Comparison of ENCODE assay signal across 29 cellular contexts in genomic region chr7:129702316-129702715, GRCh38.
DNase-seq lines count a peak whose midpoint lies in the region; ATAC-seq, FAIRE-seq and TF ChIP-seq lines count a peak whose summit lies in the region.
"Had no signal": no experiment of that assay in that cellular context is flagged by ENCODE, and none has a peak within 500 bp of the region (broad histone marks: within the 10 kb centered on the region; RNA-seq: fewer than 3 reads in every experiment).

No MANE protein-coding gene starts in this region.

- H3K9me3 ChIP-seq in astrocyte (ENCODE audit: insufficient read depth, low read depth, low read length) (no peaks in the 10 kb centered on the region), Caco-2 (no peaks in the 10 kb centered on the region)
- H3K9me3 ChIP-seq: suprapubic skin had no signal

- no peaks in the 10 kb centered on the region for H3K36me3 ChIP-seq in astrocyte (ENCODE audit: insufficient read depth, low read length)
- no peaks in the 10 kb centered on the region for H3K36me3 ChIP-seq in Caco-2 (ENCODE audit: control insufficient read depth, insufficient read depth, low read length)

- H3K27ac Mint-ChIP-seq in activated naive CD8-positive, alpha-beta T cell: peak overlapping the region; percentile 28
- H3K27ac Mint-ChIP-seq in activated naive CD8-positive, alpha-beta T cell treated with anti-CD3 and anti-CD28 coated beads for 36 hours: no peak overlapping the region
- no peak overlapping the region for H3K27ac Mint-ChIP-seq in astrocyte (ENCODE audit: unreplicated experiment)
- no peak overlapping the region for H3K27ac Mint-ChIP-seq in Caco-2 (ENCODE audit: unreplicated experiment)
- H3K27ac Mint-ChIP-seq: activated naive CD8-positive, alpha-beta T cell treated with anti-CD3 and anti-CD28 coated beads, Interleukin-2, amount 10 ng/mL, durations not matched to agents 7 days and 5 days; CD4-positive, alpha-beta T cell; natural killer cell; T-helper 1 cell treated with Interleukin-12 subunit alpha and Interleukin-12 subunit beta and Interleukin-4 antibody, amounts not matched to agents 30 μg/mL and 1 μg/mL, for 36 hours had no signal

- H3K9me3 Mint-ChIP-seq in activated naive CD8-positive, alpha-beta T cell (ENCODE audit: low read depth): no peaks in the 10 kb centered on the region
- H3K9me3 Mint-ChIP-seq in activated naive CD8-positive, alpha-beta T cell treated with anti-CD3 and anti-CD28 coated beads for 36 hours: no peaks in the 10 kb centered on the region
- no peaks in the 10 kb centered on the region for H3K9me3 Mint-ChIP-seq in astrocyte (ENCODE audit: unreplicated experiment)
- H3K9me3 Mint-ChIP-seq in Caco-2 (ENCODE audit: unreplicated experiment): no peaks in the 10 kb centered on the region
- H3K9me3 Mint-ChIP-seq: activated naive CD8-positive, alpha-beta T cell treated with anti-CD3 and anti-CD28 coated beads, Interleukin-2, amount 10 ng/mL, durations not matched to agents 7 days and 5 days; CD4-positive, alpha-beta T cell; natural killer cell; stimulated activated effector memory CD8-positive, alpha-beta T cell treated with anti-CD3 and anti-CD28 coated beads, Interleukin-12 subunit alpha, Interleukin-12 subunit beta, amount 100 ng/mL, for 72 hours; T-helper 1 cell treated with Interleukin-12 subunit alpha and Interleukin-12 subunit beta and Interleukin-4 antibody, amounts not matched to agents 30 μg/mL and 1 μg/mL, for 36 hours had no signal

- no TSS peak for BruUV-seq in Caco-2 (replicated peaks; lab: Mats Ljungman, UMichigan)

- no peak for FAIRE-seq in astrocyte (lab: Jason Lieb, UNC)
- FAIRE-seq: GM12892, kidney, TTC549 had no signal

- H3K9ac ChIP-seq in astrocyte (ENCODE audit: low read length): no peak overlapping the region

- intact Hi-C loops in Caco-2 (cut with micrococcal nuclease; ENCODE audit: unreplicated experiment): no loop called here

- no peaks in the 10 kb centered on the region for H3K79me2 ChIP-seq in astrocyte (ENCODE audit: insufficient read depth, low read length)

- H3K27me3 ChIP-seq in astrocyte (ENCODE audit: insufficient read depth, low read length) (no peaks in the 10 kb centered on the region), Caco-2 (replicated peaks; ENCODE audit: control insufficient read depth, insufficient read depth, low read length) (no peaks in the 10 kb centered on the region)
- H3K27me3 ChIP-seq: suprapubic skin had no signal

- H3K4me3 Mint-ChIP-seq in activated naive CD8-positive, alpha-beta T cell: no peak overlapping the region
- H3K4me3 Mint-ChIP-seq in activated naive CD8-positive, alpha-beta T cell treated with anti-CD3 and anti-CD28 coated beads for 36 hours: no peak overlapping the region
- H3K4me3 Mint-ChIP-seq in astrocyte (ENCODE audit: unreplicated experiment) (no peak overlapping the region), Caco-2 (ENCODE audit: unreplicated experiment) (no peak overlapping the region)
- H3K4me3 Mint-ChIP-seq: activated naive CD8-positive, alpha-beta T cell treated with anti-CD3 and anti-CD28 coated beads, Interleukin-2, amount 10 ng/mL, durations not matched to agents 7 days and 5 days; CD4-positive, alpha-beta T cell; natural killer cell; stimulated activated effector memory CD8-positive, alpha-beta T cell treated with anti-CD3 and anti-CD28 coated beads, Interleukin-12 subunit alpha, Interleukin-12 subunit beta, amount 100 ng/mL, for 72 hours; T-helper 1 cell treated with Interleukin-12 subunit alpha and Interleukin-12 subunit beta and Interleukin-4 antibody, amounts not matched to agents 30 μg/mL and 1 μg/mL, for 36 hours had no signal

- H3K27ac ChIP-seq in astrocyte (ENCODE audit: low read depth, low read length): no peak overlapping the region
- H3K27ac ChIP-seq: suprapubic skin had no signal

- H3K4me1 ChIP-seq in astrocyte (ENCODE audit: insufficient read depth, low read length) (peaks cover 18% of the 10 kb centered on the region), Caco-2 (peaks cover 23% of the 10 kb centered on the region)
- H3K4me1 ChIP-seq: suprapubic skin had no signal

- H2AFZ ChIP-seq in astrocyte (ENCODE audit: low read depth, low read length): no peak overlapping the region

- H3K36me3 Mint-ChIP-seq in activated naive CD8-positive, alpha-beta T cell: peaks cover 3% of the 10 kb centered on the region
- H3K36me3 Mint-ChIP-seq in activated naive CD8-positive, alpha-beta T cell treated with anti-CD3 and anti-CD28 coated beads for 36 hours: peaks cover 5% of the 10 kb centered on the region
- H3K36me3 Mint-ChIP-seq in astrocyte (ENCODE audit: low read depth, unreplicated experiment): peaks cover 4% of the 10 kb centered on the region
- H3K36me3 Mint-ChIP-seq in Caco-2 (ENCODE audit: insufficient read depth, unreplicated experiment): peaks cover 7% of the 10 kb centered on the region
- H3K36me3 Mint-ChIP-seq: natural killer cell had no signal

- CTCF ChIA-PET in Caco-2 (lab: Charles Lee): interaction anchor here (0.6 kb wide), 1 partner anchor 164 kb away, joined by 7 read pairs; no protein-coding TSS in a partner anchor

- no peak for ATAC-seq in HG02840 (IDR thresholded peaks at IDR 0.05; ENCODE audit: low FRiP score, unreplicated experiment)
- ATAC-seq: natural killer cell; Panc1; stimulated activated effector memory CD8-positive, alpha-beta T cell treated with anti-CD3 and anti-CD28 coated beads, Interleukin-12 subunit alpha, Interleukin-12 subunit beta, amount 100 ng/mL, for 72 hours had no signal

- H4K20me1 ChIP-seq in astrocyte (ENCODE audit: insufficient read depth, low read length): peaks cover 18% of the 10 kb centered on the region

- DNase-seq in activated naive CD8-positive, alpha-beta T cell treated with anti-CD3 and anti-CD28 coated beads for 36 hours: no peak
- peak; percentile 77 for DNase-seq in astrocyte (ENCODE audit: low read depth)
- DNase-seq in fibroblast of pulmonary artery (ENCODE audit: low read depth): peak; percentile 33
- DNase-seq in Caco-2: no peak
- DNase-seq in RKO (ENCODE audit: low spot score): no peak
- DNase-seq in NCI-H524 (lab: John Stamatoyannopoulos, UW): no peak
- DNase-seq: 8988T; activated CD4-positive, alpha-beta T cell treated with anti-CD3 and anti-CD28 coated beads for 1 hour; activated effector memory CD4-positive, alpha-beta T cell treated with Interleukin-2 at 50 U/mL for 16 hours; activated naive CD8-positive, alpha-beta T cell treated with anti-CD3 and anti-CD28 coated beads, Interleukin-2, amount 10 ng/mL, durations not matched to agents 7 days and 5 days; activated T-cell treated with anti-CD3 and anti-CD28 coated beads for 4 hours; AML-193; CD4-positive, alpha-beta T cell; cerebellar nuclear complex; kidney; midbrain; natural killer cell; NCI-H1048; NCI-H187 treated with DMSO at 0.1 percent for 48 hours; NCI-H526 treated with DMSO at 0.1 percent for 48 hours; stimulated activated CD4-positive, alpha-beta T cell treated with anti-CD3 and anti-CD28 coated beads, Interleukin-4, amount 100 ng/mL, for 24 hours had no signal

- H3K4me2 ChIP-seq in astrocyte (ENCODE audit: low read length): peak overlapping the region; percentile 37

- no peaks in the 10 kb centered on the region for H3K27me3 Mint-ChIP-seq in activated naive CD8-positive, alpha-beta T cell
- no peaks in the 10 kb centered on the region for H3K27me3 Mint-ChIP-seq in activated naive CD8-positive, alpha-beta T cell treated with anti-CD3 and anti-CD28 coated beads for 36 hours
- H3K27me3 Mint-ChIP-seq in astrocyte (ENCODE audit: low read depth, unreplicated experiment): no peaks in the 10 kb centered on the region
- no peaks in the 10 kb centered on the region for H3K27me3 Mint-ChIP-seq in Caco-2 (ENCODE audit: insufficient read depth, unreplicated experiment)
- H3K27me3 Mint-ChIP-seq: activated naive CD8-positive, alpha-beta T cell treated with anti-CD3 and anti-CD28 coated beads, Interleukin-2, amount 10 ng/mL, durations not matched to agents 7 days and 5 days; CD4-positive, alpha-beta T cell had no signal

- peaks cover 13% of the 10 kb centered on the region for H3K4me1 Mint-ChIP-seq in activated naive CD8-positive, alpha-beta T cell (ENCODE audit: low read depth)
- H3K4me1 Mint-ChIP-seq in activated naive CD8-positive, alpha-beta T cell treated with anti-CD3 and anti-CD28 coated beads for 36 hours: peaks cover 6% of the 10 kb centered on the region
- H3K4me1 Mint-ChIP-seq in astrocyte (ENCODE audit: low read depth, unreplicated experiment) (peaks cover 19% of the 10 kb centered on the region), Caco-2 (ENCODE audit: low read depth, unreplicated experiment) (peaks cover 20% of the 10 kb centered on the region)

- TF ChIP-seq CTCF in astrocyte (IDR thresholded peaks at IDR 0.05; ENCODE audit: insufficient read depth, low read depth, low read length) (no peak), fibroblast of pulmonary artery (IDR thresholded peaks at IDR 0.05; ENCODE audit: low read length, missing control alignments) (no peak), Caco-2 (IDR thresholded peaks at IDR 0.05; ENCODE audit: insufficient read depth in 1 of 2, low read depth in 1 of 2, low read length in 1 of 2, severe bottlenecking in 1 of 2, unreplicated experiment in 1 of 2) (no peak)

- H3K4me3 ChIP-seq in astrocyte (ENCODE audit: insufficient read depth, low read depth, low read length) (no peak overlapping the region), fibroblast of pulmonary artery (replicated peaks; ENCODE audit: low read depth, low read length) (no peak overlapping the region), Caco-2 (ENCODE audit: low read depth, low read length) (no peak overlapping the region)
- H3K4me3 ChIP-seq: suprapubic skin had no signal

- POLR2A ChIA-PET in Caco-2 (lab: Charles Lee): no interaction called here

Comparison
In these comparisons a context has a peak if more than half of its experiments do, and no peak if none do; other contexts are left out.
1. DNase-seq: peak in astrocyte (single experiment) and fibroblast of pulmonary artery (single experiment); none in activated naive CD8-positive, alpha-beta T cell treated with anti-CD3 and anti-CD28 coated beads for 36 hours (single experiment), Caco-2 (0 of 2), RKO (single experiment) and NCI-H524 (0 of 2).